ENCODE assay signal across 24 cellular contexts in the genomic region with DNA sequence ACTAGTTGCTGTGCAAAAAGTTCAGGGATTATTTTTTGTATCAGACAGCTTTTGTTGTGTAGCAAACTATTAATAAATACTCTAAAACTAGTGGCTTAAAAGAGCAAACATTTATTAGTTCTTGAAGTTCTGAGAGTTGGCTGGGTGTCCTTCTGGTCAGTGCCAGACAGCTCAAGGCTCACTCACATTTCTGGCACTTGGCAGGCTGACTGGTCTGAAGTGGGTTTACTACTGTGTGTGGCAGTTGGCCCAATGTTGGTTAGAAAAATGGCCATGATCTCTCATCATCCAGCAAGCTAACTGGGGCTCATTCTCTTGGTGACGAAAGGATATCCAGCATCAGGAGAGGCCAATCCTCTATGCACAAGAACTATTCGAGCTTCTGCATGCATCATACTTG.
DNase-seq lines count a peak whose midpoint lies in the region; ATAC-seq and TF ChIP-seq lines count a peak whose summit lies in the region.
"Had no signal": no experiment of that assay in that cellular context is flagged by ENCODE, and none has a peak within 500 bp of the region (broad histone marks: within the 10 kb centered on the region; RNA-seq: fewer than 3 reads in every experiment).

No MANE protein-coding gene starts in this region.

- H3K9me3 Mint-ChIP-seq in T-cell, result peaks cover 6 to 27% (median 20%) of the 10 kb centered on the region in 3 donors

- in situ Hi-C loops in astrocyte of the spinal cord (cut with HindIII; ENCODE audit: low sequenced_read_pairs), result no loop called here

- H3K4me3 Mint-ChIP-seq in T-cell, result no peak overlapping the region
- H3K4me3 Mint-ChIP-seq: activated CD8-positive, alpha-beta T cell treated with anti-CD3 and anti-CD28 coated beads for 36 hours; brain; CD8-positive, alpha-beta memory T cell; stimulated activated memory B cell treated with anti-CD40 and anti-IgM and Interleukin-4, amounts not matched to agents 10 μg/mL and 1 μg/mL and 100 μg/mL, for 72 hours had no signal

- H3K27ac Mint-ChIP-seq in T-cell, result no peak overlapping the region
- H3K27ac Mint-ChIP-seq: activated CD8-positive, alpha-beta T cell treated with anti-CD3 and anti-CD28 coated beads for 36 hours; brain; CD8-positive, alpha-beta memory T cell; stimulated activated memory B cell treated with anti-CD40 and anti-IgM and Interleukin-4, amounts not matched to agents 10 μg/mL and 1 μg/mL and 100 μg/mL, for 72 hours had no signal

- H3K36me3 Mint-ChIP-seq in T-cell, result peaks cover 62% of the 10 kb centered on the region

- H3K36me3 ChIP-seq in heart right ventricle, result peaks cover 0 to 23% (median 0%) of the 10 kb centered on the region in 9 donors
- H3K36me3 ChIP-seq: gastrocnemius medialis, Peyer's patch had no signal

- no peaks in the 10 kb centered on the region for H3K27me3 ChIP-seq in heart right ventricle
- H3K27me3 ChIP-seq: gastrocnemius medialis, Peyer's patch, sigmoid colon, tibial artery had no signal

- H3K9me3 ChIP-seq in heart right ventricle, result peaks cover 0 to 13% (median 0%) of the 10 kb centered on the region in 11 donors
- H3K9me3 ChIP-seq: gastrocnemius medialis, tibial artery had no signal

- H3K4me1 Mint-ChIP-seq in T-cell, result no peaks in the 10 kb centered on the region
- H3K4me1 Mint-ChIP-seq: CD8-positive, alpha-beta memory T cell; stimulated activated memory B cell treated with anti-CD40 and anti-IgM and Interleukin-4, amounts not matched to agents 10 μg/mL and 1 μg/mL and 100 μg/mL, for 72 hours had no signal

- 42 to 64% methylated on average over 2 of the region's 2 CpGs for WGBS in heart right ventricle, 2 donors

- H3K4me1 ChIP-seq in heart right ventricle, result peaks cover 0 to 8% (median 0%) of the 10 kb centered on the region in 9 donors
- H3K4me1 ChIP-seq: Peyer's patch, sigmoid colon had no signal

- intact Hi-C loops in heart right ventricle (cut with DNase I) (no loop called here), sciatic nerve (cut with DNase I) (no loop called here)

- no peak overlapping the region for H3K27ac ChIP-seq in heart right ventricle
- H3K27ac ChIP-seq: gastrocnemius medialis, Peyer's patch, sigmoid colon, tibial artery had no signal

- POLR2A ChIA-PET in T-cell (lab: Charles Lee), result interaction anchor here in 1 of 2 donors (0.5 to 0.7 kb wide), 2 partner anchors 14 to 1747 kb away, joined by 3 read pairs; no protein-coding TSS in a partner anchor

- DNase-seq in NCI-H2029 (lab: John Stamatoyannopoulos, UW) (peak; percentile 29), astrocyte of the spinal cord (ENCODE audit: low read depth, low spot score) (peak; percentile 42), heart right ventricle (peak; percentile 34 to 67), stromal cell of bone marrow (ENCODE audit: low read depth) (peak; percentile 67), NCI-H128 (lab: John Stamatoyannopoulos, UW; ENCODE audit: unreplicated experiment) (no peak), sciatic nerve (ENCODE audit: low spot score) (no peak), T-cell (no peak)
- DNase-seq in activated CD8-positive, alpha-beta memory T cell treated with anti-CD3 and anti-CD28 coated beads for 24 hours, result no peak
- DNase-seq: activated CD4-positive, CD25-positive, alpha-beta regulatory T cell; activated CD8-positive, alpha-beta T cell treated with anti-CD3 and anti-CD28 coated beads for 36 hours; activated naive CD4-positive, alpha-beta T cell treated with anti-CD3 and anti-CD28 coated beads, Interleukin-2, amount 50 U/mL, for 16 hours; activated T-cell treated with anti-CD3 and anti-CD28 coated beads, Interleukin-2, amount 50 U/mL, for 48 hours; CD8-positive, alpha-beta memory T cell; DMS79; gastrocnemius medialis; Karpas-422; NCI-H1105 treated with DMSO at 0.1 percent for 48 hours; Peyer's patch; sigmoid colon; SK-N-SH; T-helper 9 cell had no signal

- CTCF ChIA-PET in T-cell (lab: Charles Lee), result no interaction called here

- H3K27me3 Mint-ChIP-seq in T-cell, result no peaks in the 10 kb centered on the region
- H3K27me3 Mint-ChIP-seq: activated CD8-positive, alpha-beta T cell treated with anti-CD3 and anti-CD28 coated beads for 36 hours; stimulated activated memory B cell treated with anti-CD40 and anti-IgM and Interleukin-4, amounts not matched to agents 10 μg/mL and 1 μg/mL and 100 μg/mL, for 72 hours had no signal

- ATAC-seq in heart right ventricle (peak; percentile 76 to 95 (median 91)), sciatic nerve (no peak), T-cell (replicated peaks in 1 of 4) (no peak)
- ATAC-seq: activated CD8-positive, alpha-beta T cell treated with anti-CD3 and anti-CD28 coated beads for 36 hours; gastrocnemius medialis; stimulated activated memory B cell treated with anti-CD40 and anti-IgM and Interleukin-4, amounts not matched to agents 10 μg/mL and 1 μg/mL and 100 μg/mL, for 72 hours had no signal

- TF ChIP-seq CTCF in astrocyte of the spinal cord (IDR thresholded peaks at IDR 0.05; ENCODE audit: low read depth, low read length) (no peak), heart right ventricle (IDR thresholded peaks at IDR 0.05) (no peak)

- H3K4me3 ChIP-seq in astrocyte of the spinal cord (ENCODE audit: low read depth, low read length) (no peak overlapping the region), heart right ventricle (no peak overlapping the region)
- H3K4me3 ChIP-seq: gastrocnemius medialis, Peyer's patch, sigmoid colon, tibial artery had no signal

Comparison
In these comparisons a context has a peak if more than half of its experiments do, and no peak if none do; other contexts are left out.
1. DNase-seq: peak in NCI-H2029 (single experiment), astrocyte of the spinal cord (single experiment), heart right ventricle (2 of 2) and stromal cell of bone marrow (single experiment); none in activated CD8-positive, alpha-beta memory T cell treated with anti-CD3 and anti-CD28 coated beads for 24 hours (single experiment), NCI-H128 (single experiment), sciatic nerve (single experiment) and T-cell (0 of 34).
2. ATAC-seq: peak in heart right ventricle (8 of 8); none in sciatic nerve (single experiment) and T-cell (0 of 4).